Comparison of ENCODE assay signal across 11 cellular contexts in genomic region chr2:144431384-144431783, GRCh38.
DNase-seq lines count a peak whose midpoint lies in the region; ATAC-seq, FAIRE-seq and TF ChIP-seq lines count a peak whose summit lies in the region.
"Had no signal": no experiment of that assay in that cellular context is flagged by ENCODE, and none has a peak within 500 bp of the region (broad histone marks: within the 10 kb centered on the region; RNA-seq: fewer than 3 reads in every experiment).

No MANE protein-coding gene starts in this region.

- H4K20me1 ChIP-seq in K562 (replicated peaks; ENCODE audit: control insufficient read depth, insufficient read depth, low read length): no peaks in the 10 kb centered on the region

- no peak overlapping the region for H3K4me3 Mint-ChIP-seq in activated CD8-positive, alpha-beta memory T cell treated with anti-CD3 and anti-CD28 coated beads, Interleukin-2, amount 10 ng/mL, durations not matched to agents 7 days and 5 days
- no peak overlapping the region for H3K4me3 Mint-ChIP-seq in activated CD8-positive, alpha-beta T cell treated with anti-CD3 and anti-CD28 coated beads, Interleukin-2, amount 10 ng/mL, durations not matched to agents 7 days and 5 days
- H3K4me3 Mint-ChIP-seq: type B pancreatic cell had no signal

- no peaks in the 10 kb centered on the region for H3K27me3 ChIP-seq in K562 (ENCODE audit: control insufficient read depth in 2 of 2, insufficient read depth in 2 of 2, low read length in 2 of 2)
- H3K27me3 ChIP-seq in aorta (ENCODE audit: control insufficient read depth in 1 of 2, insufficient read depth in 2 of 2, low read length in 1 of 2): no peaks in the 10 kb centered on the region

- TF ChIP-seq CTCF in K562 (IDR thresholded peaks at IDR 0.05 in 2 of 3, conservative IDR thresholded peaks at IDR 0.05 in 1 of 3; ENCODE audit: insufficient read depth in 2 of 3, low read depth in 1 of 3, low read length in 3 of 3): no peak

- peaks cover 3 to 14% of the 10 kb centered on the region in 2 experiments; a peak in 3 of 5 replicates for H3K4me1 ChIP-seq in K562 (replicated peaks in 1 of 2; ENCODE audit: control insufficient read depth in 2 of 2, insufficient read depth in 2 of 2, low read length in 2 of 2)
- peaks cover 4% of the 10 kb centered on the region in 2 donors for H3K4me1 ChIP-seq in aorta (ENCODE audit: control insufficient read depth in 1 of 2, insufficient read depth in 2 of 2, low read length in 2 of 2)

- H3K4me3 ChIP-seq in K562: no peak overlapping the region
- H3K4me3 ChIP-seq in aorta (ENCODE audit: low read length in 2 of 2): peak overlapping the region; percentile 18 to 90

- DNase-seq in activated CD8-positive, alpha-beta memory T cell treated with anti-CD3 and anti-CD28 coated beads, Interleukin-2, amount 10 ng/mL, durations not matched to agents 7 days and 5 days: no peak
- no peak for DNase-seq in activated CD8-positive, alpha-beta memory T cell treated with anti-CD3 and anti-CD28 coated beads for 24 hours
- no peak for DNase-seq in K562 (ENCODE audit: extremely low read depth in 1 of 4, low spot score in 3 of 4)
- DNase-seq in myocyte (ENCODE audit: low read depth): peak; percentile 87
- DNase-seq in aorta: no peak
- no peak for DNase-seq in activated gamma-delta T cell treated with Interleukin-2 at 50 U/mL for 16 hours
- no peak for DNase-seq in activated CD8-positive, alpha-beta T cell treated with anti-CD3 and anti-CD28 coated beads, Interleukin-2, amount 10 ng/mL, durations not matched to agents 7 days and 5 days
- DNase-seq: amniotic stem cell, glutamatergic neuron had no signal

- no peaks in the 10 kb centered on the region for H3K27me3 Mint-ChIP-seq in activated CD8-positive, alpha-beta memory T cell treated with anti-CD3 and anti-CD28 coated beads, Interleukin-2, amount 10 ng/mL, durations not matched to agents 7 days and 5 days
- no peaks in the 10 kb centered on the region for H3K27me3 Mint-ChIP-seq in activated CD8-positive, alpha-beta T cell treated with anti-CD3 and anti-CD28 coated beads, Interleukin-2, amount 10 ng/mL, durations not matched to agents 7 days and 5 days (ENCODE audit: low read depth)

- CTCF ChIA-PET in activated CD8-positive, alpha-beta memory T cell treated with anti-CD3 and anti-CD28 coated beads, Interleukin-2, amount 10 ng/mL, durations not matched to agents 7 days and 5 days (lab: Charles Lee): interaction anchor here (0.7 to 1.3 kb wide), 2 partner anchors 18 to 1282 kb away, joined by 4 to 5 read pairs; no protein-coding TSS in a partner anchor
- CTCF ChIA-PET in K562 (lab: Yijun Ruan, JAX; ENCODE audit: low intra/inter-chr PET ratio): no interaction called here
- CTCF ChIA-PET in activated CD8-positive, alpha-beta T cell treated with anti-CD3 and anti-CD28 coated beads, Interleukin-2, amount 10 ng/mL, durations not matched to agents 7 days and 5 days (lab: Charles Lee): no interaction called here

- TF ChIP-seq RAD21 in K562 (CRISPR knock-in tag; conservative IDR thresholded peaks at IDR 0.05 in 1 of 2, IDR thresholded peaks at IDR 0.05 in 1 of 2): no peak

- intact Hi-C loops in K562 (cut with micrococcal nuclease): no loop called here
- intact Hi-C loops in aorta (cut with DNase I): loop anchor here in 1 of 2 donors (5.0 kb wide), 1 partner anchor 81 kb away; no protein-coding TSS in a partner anchor

- H3K9ac ChIP-seq in K562 (ENCODE audit: insufficient read depth in 1 of 2, low read depth in 2 of 2, low read length in 2 of 2): no peak overlapping the region

- H2AFZ ChIP-seq in K562 (ENCODE audit: low read depth, low read length): no peak overlapping the region

- H3K36me3 ChIP-seq in K562 (ENCODE audit: control insufficient read depth, insufficient read depth, low read length) (peaks cover 83% of the 10 kb centered on the region), aorta (ENCODE audit: control insufficient read depth in 1 of 2, insufficient read depth in 2 of 2, low read length in 1 of 2) (no peaks in the 10 kb centered on the region)

- ATAC-seq in activated CD8-positive, alpha-beta memory T cell treated with anti-CD3 and anti-CD28 coated beads, Interleukin-2, amount 10 ng/mL, durations not matched to agents 7 days and 5 days: peak; percentile 29
- no peak for ATAC-seq in K562
- peak; percentile 40 for ATAC-seq in aorta (ENCODE audit: low FRiP score)
- ATAC-seq in activated CD8-positive, alpha-beta T cell treated with anti-CD3 and anti-CD28 coated beads, Interleukin-2, amount 10 ng/mL, durations not matched to agents 7 days and 5 days: no peak
- no peak for ATAC-seq in HG02970 (IDR thresholded peaks at IDR 0.05; ENCODE audit: low FRiP score, unreplicated experiment)

- FAIRE-seq in K562 (lab: Jason Lieb, UNC): no peak

- H3K79me2 ChIP-seq in K562 (ENCODE audit: control insufficient read depth, insufficient read depth, low read length): peaks cover 99% of the 10 kb centered on the region

- in situ Hi-C loops in K562 (cut with MboI): no loop called here

- peak overlapping the region; percentile 4; the same call in 1 of the 3 replicates for H3K27ac ChIP-seq in K562 (ENCODE audit: extremely low read depth, low read depth, low read length)
- H3K27ac ChIP-seq in aorta (ENCODE audit: low read depth in 1 of 2, low read length in 2 of 2): peak overlapping the region; percentile 71 to 97

- peaks cover 13% of the 10 kb centered on the region for H3K4me1 Mint-ChIP-seq in activated CD8-positive, alpha-beta memory T cell treated with anti-CD3 and anti-CD28 coated beads, Interleukin-2, amount 10 ng/mL, durations not matched to agents 7 days and 5 days
- no peaks in the 10 kb centered on the region for H3K4me1 Mint-ChIP-seq in activated CD8-positive, alpha-beta T cell treated with anti-CD3 and anti-CD28 coated beads, Interleukin-2, amount 10 ng/mL, durations not matched to agents 7 days and 5 days (ENCODE audit: low read depth)

- H3K36me3 Mint-ChIP-seq in activated CD8-positive, alpha-beta memory T cell treated with anti-CD3 and anti-CD28 coated beads, Interleukin-2, amount 10 ng/mL, durations not matched to agents 7 days and 5 days: peaks cover 33% of the 10 kb centered on the region
- peaks cover 2% of the 10 kb centered on the region for H3K36me3 Mint-ChIP-seq in activated CD8-positive, alpha-beta T cell treated with anti-CD3 and anti-CD28 coated beads, Interleukin-2, amount 10 ng/mL, durations not matched to agents 7 days and 5 days (ENCODE audit: low read depth)

- H3K9me3 ChIP-seq in K562 (replicated peaks; ENCODE audit: control insufficient read depth, insufficient read depth, low read depth, low read length): no peaks in the 10 kb centered on the region
- H3K9me3 ChIP-seq in aorta (ENCODE audit: control insufficient read depth, low read length): no peaks in the 10 kb centered on the region

- H3K27ac Mint-ChIP-seq in activated CD8-positive, alpha-beta memory T cell treated with anti-CD3 and anti-CD28 coated beads, Interleukin-2, amount 10 ng/mL, durations not matched to agents 7 days and 5 days: no peak overlapping the region
- no peak overlapping the region for H3K27ac Mint-ChIP-seq in activated CD8-positive, alpha-beta T cell treated with anti-CD3 and anti-CD28 coated beads, Interleukin-2, amount 10 ng/mL, durations not matched to agents 7 days and 5 days
- H3K27ac Mint-ChIP-seq: type B pancreatic cell had no signal

- no TSS peak for BruUV-seq in K562 (replicated peaks; lab: Mats Ljungman, UMichigan)

- TF ChIP-seq EP300 in K562 (IDR thresholded peaks at IDR 0.05; ENCODE audit: low read length): no peak

- H3K9me3 Mint-ChIP-seq in activated CD8-positive, alpha-beta memory T cell treated with anti-CD3 and anti-CD28 coated beads, Interleukin-2, amount 10 ng/mL, durations not matched to agents 7 days and 5 days (ENCODE audit: low read depth): no peaks in the 10 kb centered on the region
- H3K9me3 Mint-ChIP-seq in activated CD8-positive, alpha-beta T cell treated with anti-CD3 and anti-CD28 coated beads, Interleukin-2, amount 10 ng/mL, durations not matched to agents 7 days and 5 days (ENCODE audit: insufficient read depth): no peaks in the 10 kb centered on the region
- H3K9me3 Mint-ChIP-seq: type B pancreatic cell had no signal

- POLR2A ChIA-PET in K562 (lab: Yijun Ruan, JAX): no interaction called here
- POLR2A ChIA-PET in activated CD8-positive, alpha-beta T cell treated with anti-CD3 and anti-CD28 coated beads, Interleukin-2, amount 10 ng/mL, durations not matched to agents 7 days and 5 days (lab: Charles Lee): no interaction called here

- peaks cover 3% of the 10 kb centered on the region for H3K9me1 ChIP-seq in K562 (ENCODE audit: control insufficient read depth, insufficient read depth, low read length)

- WGBS in K562 (ENCODE audit: insufficient coverage, low coverage, missing lambda C conversion rate): 79% methylated on average over 8 of the region's 8 CpGs
- 0 to 5% methylated on average over 8 of the region's 8 CpGs for WGBS in aorta, 2 donors

- H3K4me2 ChIP-seq in K562 (ENCODE audit: insufficient read depth, low read length): no peak overlapping the region

- no peak for TF ChIP-seq POLR2A in K562 (conservative IDR thresholded peaks at IDR 0.05)

TF ChIP-seq in K562, 482 proteins besides CTCF, POLR2A, EP300 and RAD21:
- TF ChIP-seq ZNF561 (CRISPR knock-in tag; conservative IDR thresholded peaks at IDR 0.05): no peak
- no peak for TF ChIP-seq ARNT (IDR thresholded peaks at IDR 0.05)

Comparison
In these comparisons a context has a peak if more than half of its experiments do, and no peak if none do; other contexts are left out.
1. ATAC-seq: peak in activated CD8-positive, alpha-beta memory T cell treated with anti-CD3 and anti-CD28 coated beads, Interleukin-2, amount 10 ng/mL, durations not matched to agents 7 days and 5 days (single experiment) and aorta (single experiment); none in K562 (single experiment), activated CD8-positive, alpha-beta T cell treated with anti-CD3 and anti-CD28 coated beads, Interleukin-2, amount 10 ng/mL, durations not matched to agents 7 days and 5 days (single experiment) and HG02970 (single experiment).